In the genomic region with DNA sequence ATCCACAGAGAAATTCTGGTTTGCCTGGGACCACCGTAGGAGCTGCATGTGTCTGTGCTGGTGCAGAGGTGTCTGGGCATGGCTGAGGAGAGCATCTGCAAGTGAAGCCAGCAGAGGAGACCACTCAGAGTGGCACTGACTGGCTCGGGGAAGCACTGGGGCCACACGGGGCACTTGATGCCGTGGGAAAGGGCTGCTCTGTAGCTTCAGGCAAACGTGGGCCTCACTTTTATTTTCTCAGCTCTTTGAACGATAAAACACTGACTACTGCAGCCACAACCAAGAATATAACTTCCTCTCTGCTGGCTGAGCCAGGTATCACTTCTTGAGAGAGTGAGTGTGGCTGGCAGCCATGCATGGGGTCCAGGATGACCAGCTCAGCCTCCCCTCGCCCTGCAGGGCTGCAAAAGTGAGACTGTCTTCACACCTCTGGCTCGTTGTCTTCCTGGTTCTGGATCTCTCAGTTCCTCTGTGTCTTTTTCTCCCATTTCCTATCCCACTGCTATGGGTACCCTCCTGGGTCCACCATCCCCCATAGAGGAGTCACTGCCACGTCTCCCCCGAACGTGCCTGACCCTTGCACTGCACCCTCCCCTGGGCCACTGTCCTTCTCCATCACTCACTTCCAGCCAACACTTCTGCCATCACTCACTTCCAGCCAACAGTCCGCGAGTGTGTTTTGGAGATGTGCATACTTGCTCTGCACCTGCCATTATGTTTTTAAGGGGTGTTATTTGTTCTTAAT, we compare ENCODE assay signal across 10 cellular contexts.
A peak's percentile ranks its signal among the peaks of the same experiment; 100 is the strongest.
DNase-seq lines count a peak whose midpoint lies in the region; ATAC-seq and TF ChIP-seq lines count a peak whose summit lies in the region.
"Had no signal": no experiment of that assay in that cellular context is flagged by ENCODE, and none has a peak within 500 bp of the region (broad histone marks: within the 10 kb centered on the region; RNA-seq: fewer than 3 reads in every experiment).

No MANE protein-coding gene starts in this region.

- ATAC-seq in GM18909 (IDR thresholded peaks at IDR 0.05; ENCODE audit: poor library complexity, unreplicated experiment) (peak; percentile 64), HG03460 (IDR thresholded peaks at IDR 0.05; ENCODE audit: unreplicated experiment) (peak; percentile 70)

- BruUV-seq in mammary epithelial cell (replicated peaks; lab: Mats Ljungman, UMichigan) = no TSS peak

- H3K4me2 ChIP-seq in mammary epithelial cell (ENCODE audit: insufficient read depth, low read depth, low read length) = peak overlapping the region; percentile 21

- H3K9me3 ChIP-seq in mammary epithelial cell (replicated peaks; ENCODE audit: insufficient read depth, low read length) = no peaks in the 10 kb centered on the region
- H3K9me3 ChIP-seq: thoracic aorta had no signal

- H3K79me2 ChIP-seq in mammary epithelial cell (ENCODE audit: insufficient read depth, low read length) = no peaks in the 10 kb centered on the region

- H3K36me3 ChIP-seq in mammary epithelial cell (ENCODE audit: insufficient read depth, low read length) = no peaks in the 10 kb centered on the region
- H3K36me3 ChIP-seq: thoracic aorta had no signal

- H4K20me1 ChIP-seq in mammary epithelial cell (ENCODE audit: insufficient read depth, low read length) = no peaks in the 10 kb centered on the region

- H3K27ac ChIP-seq in mammary epithelial cell (ENCODE audit: insufficient read depth, low read depth, low read length) = no peak overlapping the region
- H3K27ac ChIP-seq: SK-N-MC had no signal

- DNase-seq in mammary epithelial cell = no peak
- peak; percentile 50 for DNase-seq in stimulated activated CD8-positive, alpha-beta memory T cell treated with anti-CD3 and anti-CD28 coated beads, Interleukin-4, amount 100 ng/mL, for 48 hours
- no peak for DNase-seq in SIG-M5 (lab: John Stamatoyannopoulos, UW)
- DNase-seq in NCI-H1092 (lab: John Stamatoyannopoulos, UW) = no peak
- no peak for DNase-seq in DMS114 treated with DMSO at 0.1 percent for 48 hours (lab: John Stamatoyannopoulos, UW; ENCODE audit: unreplicated experiment)
- DNase-seq in cortex of kidney (lab: John Stamatoyannopoulos, UW) = no peak

- CTCF ChIA-PET in mammary epithelial cell (lab: Charles Lee; ENCODE audit: low non-redundant PET) = no interaction called here

- dilution Hi-C loops in mammary epithelial cell (cut with HindIII; ENCODE audit: low sequenced_read_pairs) = no loop called here

- in situ Hi-C loops in mammary epithelial cell (cut with MboI; ENCODE audit: low sequenced_read_pairs in 2 of 2) = no loop called here

- WGBS in mammary epithelial cell (ENCODE audit: low coverage, missing lambda C conversion rate) = 76% methylated on average over 12 of the region's 13 CpGs

- H3K27me3 ChIP-seq in mammary epithelial cell (ENCODE audit: insufficient read depth, low read length) = no peaks in the 10 kb centered on the region

- no peak overlapping the region for H3K9ac ChIP-seq in mammary epithelial cell (ENCODE audit: insufficient read depth, low read length)

- no peak overlapping the region for H2AFZ ChIP-seq in mammary epithelial cell (ENCODE audit: low read depth, low read length)

- intact Hi-C loops in mammary epithelial cell (cut with micrococcal nuclease) = no loop called here

- peaks cover 31% of the 10 kb centered on the region for H3K4me1 ChIP-seq in mammary epithelial cell (ENCODE audit: insufficient read depth, low read length)

- no peak for TF ChIP-seq CTCF in mammary epithelial cell (conservative IDR thresholded peaks at IDR 0.05 in 1 of 2, IDR thresholded peaks at IDR 0.05 in 1 of 2; ENCODE audit: extremely low read depth in 1 of 2, insufficient read depth in 1 of 2, low read depth in 1 of 2, low read length in 2 of 2)

- H3K4me3 ChIP-seq in mammary epithelial cell (replicated peaks in 1 of 3; ENCODE audit: insufficient read depth in 1 of 3, low read depth in 2 of 3, low read length in 3 of 3) = no peak overlapping the region
- H3K4me3 ChIP-seq: SK-N-MC, thoracic aorta had no signal
